ENCODE assay signal across 1 cellular context in genomic region chr20:14984768-14985622, GRCh38.
TF ChIP-seq lines count a peak whose summit lies in the region.

No MANE protein-coding gene starts in this region.

TF ChIP-seq in HepG2, 621 proteins besides CTCF, POLR2A, EP300 and RAD21 (continued from another document and continues in another):
- no peak for TF ChIP-seq ZNF619 (CRISPR knock-in tag; IDR thresholded peaks at IDR 0.05)
- TF ChIP-seq ZNF230 (CRISPR knock-in tag; IDR thresholded peaks at IDR 0.05): 0 out of 2 replicates have a peak, but pooled peaks have one; percentile 13
- no peak for TF ChIP-seq SOX6 (IDR thresholded peaks at IDR 0.05)
- peak; percentile 99 for TF ChIP-seq SOX6 (CRISPR knock-in tag; IDR thresholded peaks at IDR 0.05)
- TF ChIP-seq, protein P1, sequence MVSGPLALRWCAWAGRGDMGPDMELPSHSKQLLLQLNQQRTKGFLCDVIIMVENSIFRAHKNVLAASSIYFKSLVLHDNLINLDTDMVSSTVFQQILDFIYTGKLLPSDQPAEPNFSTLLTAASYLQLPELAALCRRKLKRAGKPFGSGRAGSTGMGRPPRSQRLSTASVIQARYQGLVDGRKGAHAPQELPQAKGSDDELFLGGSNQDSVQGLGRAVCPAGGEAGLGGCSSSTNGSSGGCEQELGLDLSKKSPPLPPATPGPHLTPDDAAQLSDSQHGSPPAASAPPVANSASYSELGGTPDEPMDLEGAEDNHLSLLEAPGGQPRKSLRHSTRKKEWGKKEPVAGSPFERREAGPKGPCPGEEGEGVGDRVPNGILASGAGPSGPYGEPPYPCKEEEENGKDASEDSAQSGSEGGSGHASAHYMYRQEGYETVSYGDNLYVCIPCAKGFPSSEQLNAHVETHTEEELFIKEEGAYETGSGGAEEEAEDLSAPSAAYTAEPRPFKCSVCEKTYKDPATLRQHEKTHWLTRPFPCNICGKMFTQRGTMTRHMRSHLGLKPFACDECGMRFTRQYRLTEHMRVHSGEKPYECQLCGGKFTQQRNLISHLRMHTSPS (CRISPR knock-in tag; IDR thresholded peaks at IDR 0.05; ENCODE audit: low read depth): peak; percentile 93
- TF ChIP-seq ZBTB39 (CRISPR knock-in tag; IDR thresholded peaks at IDR 0.05): no peak
- TF ChIP-seq MAF1 (CRISPR knock-in tag; IDR thresholded peaks at IDR 0.05; ENCODE audit: borderline replicate concordance): no peak
- TF ChIP-seq ZNF644 (CRISPR knock-in tag; IDR thresholded peaks at IDR 0.05; ENCODE audit: low read depth): peak; percentile 99
- TF ChIP-seq RXRB (CRISPR knock-in tag; IDR thresholded peaks at IDR 0.05; ENCODE audit: borderline replicate concordance): peak; percentile 99
- TF ChIP-seq THRA (CRISPR knock-in tag; IDR thresholded peaks at IDR 0.05; ENCODE audit: borderline replicate concordance): peak; percentile 90
- TF ChIP-seq PRMT3 (CRISPR knock-in tag; IDR thresholded peaks at IDR 0.05; ENCODE audit: borderline replicate concordance, low read depth): 0 out of 2 replicates have a peak, but pooled peaks have one; percentile 40
- TF ChIP-seq, protein P2, sequence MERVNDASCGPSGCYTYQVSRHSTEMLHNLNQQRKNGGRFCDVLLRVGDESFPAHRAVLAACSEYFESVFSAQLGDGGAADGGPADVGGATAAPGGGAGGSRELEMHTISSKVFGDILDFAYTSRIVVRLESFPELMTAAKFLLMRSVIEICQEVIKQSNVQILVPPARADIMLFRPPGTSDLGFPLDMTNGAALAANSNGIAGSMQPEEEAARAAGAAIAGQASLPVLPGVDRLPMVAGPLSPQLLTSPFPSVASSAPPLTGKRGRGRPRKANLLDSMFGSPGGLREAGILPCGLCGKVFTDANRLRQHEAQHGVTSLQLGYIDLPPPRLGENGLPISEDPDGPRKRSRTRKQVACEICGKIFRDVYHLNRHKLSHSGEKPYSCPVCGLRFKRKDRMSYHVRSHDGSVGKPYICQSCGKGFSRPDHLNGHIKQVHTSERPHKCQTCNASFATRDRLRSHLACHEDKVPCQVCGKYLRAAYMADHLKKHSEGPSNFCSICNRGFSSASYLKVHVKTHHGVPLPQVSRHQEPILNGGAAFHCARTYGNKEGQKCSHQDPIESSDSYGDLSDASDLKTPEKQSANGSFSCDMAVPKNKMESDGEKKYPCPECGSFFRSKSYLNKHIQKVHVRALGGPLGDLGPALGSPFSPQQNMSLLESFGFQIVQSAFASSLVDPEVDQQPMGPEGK (CRISPR knock-in tag; IDR thresholded peaks at IDR 0.05): peak; percentile 88
- TF ChIP-seq ZNF761 (CRISPR knock-in tag; conservative IDR thresholded peaks at IDR 0.05): peak; percentile 64; the same call in 1 of the 2 replicates
- TF ChIP-seq, protein P3, sequence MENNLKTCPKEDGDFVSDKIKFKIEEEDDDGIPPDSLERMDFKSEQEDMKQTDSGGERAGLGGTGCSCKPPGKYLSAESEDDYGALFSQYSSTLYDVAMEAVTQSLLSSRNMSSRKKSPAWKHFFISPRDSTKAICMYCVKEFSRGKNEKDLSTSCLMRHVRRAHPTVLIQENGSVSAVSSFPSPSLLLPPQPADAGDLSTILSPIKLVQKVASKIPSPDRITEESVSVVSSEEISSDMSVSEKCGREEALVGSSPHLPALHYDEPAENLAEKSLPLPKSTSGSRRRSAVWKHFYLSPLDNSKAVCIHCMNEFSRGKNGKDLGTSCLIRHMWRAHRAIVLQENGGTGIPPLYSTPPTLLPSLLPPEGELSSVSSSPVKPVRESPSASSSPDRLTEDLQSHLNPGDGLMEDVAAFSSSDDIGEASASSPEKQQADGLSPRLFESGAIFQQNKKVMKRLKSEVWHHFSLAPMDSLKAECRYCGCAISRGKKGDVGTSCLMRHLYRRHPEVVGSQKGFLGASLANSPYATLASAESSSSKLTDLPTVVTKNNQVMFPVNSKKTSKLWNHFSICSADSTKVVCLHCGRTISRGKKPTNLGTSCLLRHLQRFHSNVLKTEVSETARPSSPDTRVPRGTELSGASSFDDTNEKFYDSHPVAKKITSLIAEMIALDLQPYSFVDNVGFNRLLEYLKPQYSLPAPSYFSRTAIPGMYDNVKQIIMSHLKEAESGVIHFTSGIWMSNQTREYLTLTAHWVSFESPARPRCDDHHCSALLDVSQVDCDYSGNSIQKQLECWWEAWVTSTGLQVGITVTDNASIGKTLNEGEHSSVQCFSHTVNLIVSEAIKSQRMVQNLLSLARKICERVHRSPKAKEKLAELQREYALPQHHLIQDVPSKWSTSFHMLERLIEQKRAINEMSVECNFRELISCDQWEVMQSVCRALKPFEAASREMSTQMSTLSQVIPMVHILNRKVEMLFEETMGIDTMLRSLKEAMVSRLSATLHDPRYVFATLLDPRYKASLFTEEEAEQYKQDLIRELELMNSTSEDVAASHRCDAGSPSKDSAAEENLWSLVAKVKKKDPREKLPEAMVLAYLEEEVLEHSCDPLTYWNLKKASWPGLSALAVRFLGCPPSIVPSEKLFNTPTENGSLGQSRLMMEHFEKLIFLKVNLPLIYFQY (CRISPR knock-in tag; IDR thresholded peaks at IDR 0.05; ENCODE audit: borderline replicate concordance): peak; percentile 77
- TF ChIP-seq, protein P4, sequence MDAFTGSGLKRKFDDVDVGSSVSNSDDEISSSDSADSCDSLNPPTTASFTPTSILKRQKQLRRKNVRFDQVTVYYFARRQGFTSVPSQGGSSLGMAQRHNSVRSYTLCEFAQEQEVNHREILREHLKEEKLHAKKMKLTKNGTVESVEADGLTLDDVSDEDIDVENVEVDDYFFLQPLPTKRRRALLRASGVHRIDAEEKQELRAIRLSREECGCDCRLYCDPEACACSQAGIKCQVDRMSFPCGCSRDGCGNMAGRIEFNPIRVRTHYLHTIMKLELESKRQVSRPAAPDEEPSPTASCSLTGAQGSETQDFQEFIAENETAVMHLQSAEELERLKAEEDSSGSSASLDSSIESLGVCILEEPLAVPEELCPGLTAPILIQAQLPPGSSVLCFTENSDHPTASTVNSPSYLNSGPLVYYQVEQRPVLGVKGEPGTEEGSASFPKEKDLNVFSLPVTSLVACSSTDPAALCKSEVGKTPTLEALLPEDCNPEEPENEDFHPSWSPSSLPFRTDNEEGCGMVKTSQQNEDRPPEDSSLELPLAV (CRISPR knock-in tag; conservative IDR thresholded peaks at IDR 0.05; ENCODE audit: low read depth): no peak
- peak; percentile 97 for TF ChIP-seq ERF (CRISPR knock-in tag; IDR thresholded peaks at IDR 0.05)
- no peak for TF ChIP-seq NPAS2 (CRISPR knock-in tag; IDR thresholded peaks at IDR 0.05; ENCODE audit: borderline replicate concordance)
- peak; percentile 45; the same call in 1 of the 2 replicates for TF ChIP-seq ZNF276 (CRISPR knock-in tag; IDR thresholded peaks at IDR 0.05; ENCODE audit: low read depth)
- TF ChIP-seq FOXO1 (CRISPR knock-in tag; IDR thresholded peaks at IDR 0.05): peak; percentile 99
- TF ChIP-seq, protein P5, sequence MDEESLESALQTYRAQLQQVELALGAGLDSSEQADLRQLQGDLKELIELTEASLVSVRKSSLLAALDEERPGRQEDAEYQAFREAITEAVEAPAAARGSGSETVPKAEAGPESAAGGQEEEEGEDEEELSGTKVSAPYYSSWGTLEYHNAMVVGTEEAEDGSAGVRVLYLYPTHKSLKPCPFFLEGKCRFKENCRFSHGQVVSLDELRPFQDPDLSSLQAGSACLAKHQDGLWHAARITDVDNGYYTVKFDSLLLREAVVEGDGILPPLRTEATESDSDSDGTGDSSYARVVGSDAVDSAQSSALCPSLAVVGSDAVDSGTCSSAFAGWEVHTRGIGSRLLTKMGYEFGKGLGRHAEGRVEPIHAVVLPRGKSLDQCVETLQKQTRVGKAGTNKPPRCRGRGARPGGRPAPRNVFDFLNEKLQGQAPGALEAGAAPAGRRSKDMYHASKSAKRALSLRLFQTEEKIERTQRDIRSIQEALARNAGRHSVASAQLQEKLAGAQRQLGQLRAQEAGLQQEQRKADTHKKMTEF (CRISPR knock-in tag; IDR thresholded peaks at IDR 0.05): peak; percentile 99
- TF ChIP-seq SIX1 (CRISPR knock-in tag; IDR thresholded peaks at IDR 0.05; ENCODE audit: borderline replicate concordance): peak; percentile 91
- TF ChIP-seq, protein P6, sequence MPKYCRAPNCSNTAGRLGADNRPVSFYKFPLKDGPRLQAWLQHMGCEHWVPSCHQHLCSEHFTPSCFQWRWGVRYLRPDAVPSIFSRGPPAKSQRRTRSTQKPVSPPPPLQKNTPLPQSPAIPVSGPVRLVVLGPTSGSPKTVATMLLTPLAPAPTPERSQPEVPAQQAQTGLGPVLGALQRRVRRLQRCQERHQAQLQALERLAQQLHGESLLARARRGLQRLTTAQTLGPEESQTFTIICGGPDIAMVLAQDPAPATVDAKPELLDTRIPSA (CRISPR knock-in tag; IDR thresholded peaks at IDR 0.05; ENCODE audit: borderline replicate concordance): no peak
- peak; percentile 84; the same call in 1 of the 2 replicates for TF ChIP-seq DMAP1 (CRISPR knock-in tag; IDR thresholded peaks at IDR 0.05)
- TF ChIP-seq E2F2 (CRISPR knock-in tag; IDR thresholded peaks at IDR 0.05; ENCODE audit: borderline replicate concordance): no peak
- TF ChIP-seq HIVEP1 (CRISPR knock-in tag; IDR thresholded peaks at IDR 0.05): no peak
- TF ChIP-seq PHF8 (CRISPR knock-in tag; IDR thresholded peaks at IDR 0.05): peak; percentile 32; the same call in 1 of the 2 replicates
- peak; percentile 93 for TF ChIP-seq NR2F2 (IDR thresholded peaks at IDR 0.05; ENCODE audit: borderline replicate concordance, low read depth)
- TF ChIP-seq ZSCAN22 (CRISPR knock-in tag; IDR thresholded peaks at IDR 0.05): peak; percentile 53; the same call in 1 of the 2 replicates
- TF ChIP-seq, protein P7, sequence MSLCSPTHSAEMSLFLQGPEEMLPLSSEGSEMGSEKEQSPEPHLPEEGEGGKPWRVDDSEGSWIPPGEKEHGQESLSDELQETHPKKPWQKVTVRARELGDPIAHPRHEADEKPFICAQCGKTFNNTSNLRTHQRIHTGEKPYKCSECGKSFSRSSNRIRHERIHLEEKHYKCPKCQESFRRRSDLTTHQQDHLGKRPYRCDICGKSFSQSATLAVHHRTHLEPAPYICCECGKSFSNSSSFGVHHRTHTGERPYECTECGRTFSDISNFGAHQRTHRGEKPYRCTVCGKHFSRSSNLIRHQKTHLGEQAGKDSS (CRISPR knock-in tag; IDR thresholded peaks at IDR 0.05; ENCODE audit: borderline replicate concordance, low read depth): peak; percentile 78
- no peak for TF ChIP-seq ZNF468 (CRISPR knock-in tag; IDR thresholded peaks at IDR 0.05)
- peak; percentile 83; the same call in 1 of the 2 replicates for TF ChIP-seq ZNF788 (CRISPR knock-in tag; IDR thresholded peaks at IDR 0.05; ENCODE audit: borderline replicate concordance)
- TF ChIP-seq, protein P8, sequence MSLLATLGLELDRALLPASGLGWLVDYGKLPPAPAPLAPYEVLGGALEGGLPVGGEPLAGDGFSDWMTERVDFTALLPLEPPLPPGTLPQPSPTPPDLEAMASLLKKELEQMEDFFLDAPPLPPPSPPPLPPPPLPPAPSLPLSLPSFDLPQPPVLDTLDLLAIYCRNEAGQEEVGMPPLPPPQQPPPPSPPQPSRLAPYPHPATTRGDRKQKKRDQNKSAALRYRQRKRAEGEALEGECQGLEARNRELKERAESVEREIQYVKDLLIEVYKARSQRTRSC (CRISPR knock-in tag; IDR thresholded peaks at IDR 0.05; ENCODE audit: low read depth): no peak
- TF ChIP-seq SOX5 (CRISPR knock-in tag; IDR thresholded peaks at IDR 0.05; ENCODE audit: borderline replicate concordance): peak; percentile 97
- no peak for TF ChIP-seq REXO4 (CRISPR knock-in tag; IDR thresholded peaks at IDR 0.05; ENCODE audit: borderline replicate concordance)
